ENCODE assay signal across 13 cellular contexts in genomic region chr3:18189651-18190050, GRCh38.
DNase-seq lines count a peak whose midpoint lies in the region; ATAC-seq and TF ChIP-seq lines count a peak whose summit lies in the region.
"Had no signal": no experiment of that assay in that cellular context is flagged by ENCODE, and none has a peak within 500 bp of the region (broad histone marks: within the 10 kb centered on the region; RNA-seq: fewer than 3 reads in every experiment).

No MANE protein-coding gene starts in this region.

- peaks cover 9% of the 10 kb centered on the region for H3K4me1 ChIP-seq in foreskin keratinocyte
- no peaks in the 10 kb centered on the region for H3K4me1 ChIP-seq in effector memory CD4-positive, alpha-beta T cell (ENCODE audit: control insufficient read depth, insufficient read depth, low read length, poor library complexity, severe bottlenecking)

- in situ Hi-C loops in GM13977 (cut with MboI; ENCODE audit: low pct_unique_long_range_greater_than_20kb, low sequenced_read_pairs, unreplicated experiment) = no loop called here

- ATAC-seq in foreskin keratinocyte = peak; percentile 83
- no peak for ATAC-seq in HG02981 (IDR thresholded peaks at IDR 0.05; ENCODE audit: unreplicated experiment)
- ATAC-seq: activated naive CD4-positive, alpha-beta T cell treated with anti-CD3 and anti-CD28 coated beads, Interleukin-2, amount 50 U/mL, for 72 hours had no signal

- no peak overlapping the region for H3K27ac ChIP-seq in foreskin keratinocyte
- H3K27ac ChIP-seq in effector memory CD4-positive, alpha-beta T cell (ENCODE audit: insufficient read depth, low read length, poor library complexity, severe bottlenecking) = no peak overlapping the region
- H3K27ac ChIP-seq: C4-2B, coronary artery had no signal

- DNase-seq in AG08395 (ENCODE audit: low spot score) = peak; percentile 81
- peak; percentile 54 for DNase-seq in HCEC 1CT
- DNase-seq in SW480 (ENCODE audit: low spot score) = peak; percentile 71
- peak in 1 of 2 donors; percentile 18 for DNase-seq in foreskin keratinocyte
- no peak for DNase-seq in effector memory CD4-positive, alpha-beta T cell
- DNase-seq in GM13977 (ENCODE audit: low spot score) = no peak
- DNase-seq in iPS-NIHi7 (ENCODE audit: extremely low spot score) = no peak
- DNase-seq: Kasumi-1, T1000 had no signal

- no peaks in the 10 kb centered on the region for H3K9me3 ChIP-seq in effector memory CD4-positive, alpha-beta T cell (ENCODE audit: control insufficient read depth, low read length)

- TF ChIP-seq CTCF in foreskin keratinocyte (conservative IDR thresholded peaks at IDR 0.05) (no peak), GM13977 (IDR thresholded peaks at IDR 0.05; ENCODE audit: extremely low read depth, insufficient read depth, missing control alignments) (no peak)

- no peak overlapping the region for H3K4me3 ChIP-seq in effector memory CD4-positive, alpha-beta T cell (ENCODE audit: insufficient read depth, low read depth, low read length, poor library complexity, severe bottlenecking)
- H3K4me3 ChIP-seq: coronary artery had no signal

- H3K27me3 ChIP-seq in foreskin keratinocyte = no peaks in the 10 kb centered on the region
- no peaks in the 10 kb centered on the region for H3K27me3 ChIP-seq in effector memory CD4-positive, alpha-beta T cell (replicated peaks; ENCODE audit: control insufficient read depth, insufficient read depth, low read length, poor library complexity, severe bottlenecking)

- no peaks in the 10 kb centered on the region for H3K36me3 ChIP-seq in effector memory CD4-positive, alpha-beta T cell (ENCODE audit: control insufficient read depth, insufficient read depth, low read length)

Comparison
In these comparisons a context has a peak if more than half of its experiments do, and no peak if none do; other contexts are left out.
1. DNase-seq: peak in AG08395 (single experiment), HCEC 1CT (single experiment) and SW480 (single experiment); none in effector memory CD4-positive, alpha-beta T cell (0 of 3), GM13977 (single experiment) and iPS-NIHi7 (single experiment).